Comparison of ENCODE assay signal across 1 cellular context in genomic region chr1:226870323-226871046, GRCh38.
TF ChIP-seq lines count a peak whose summit lies in the region.

TSS of gene PSEN2 (plus strand) at chr1:226870616. CDS start at chr1:226881908, 11,292 bp downstream.

TF ChIP-seq in HEK293, 187 proteins besides CTCF, POLR2A, EP300 and RAD21 (continued from another document and continues in another):
- TF ChIP-seq ZNF280D (tag by site-specific recombination; IDR thresholded peaks at IDR 0.05) = no peak
- TF ChIP-seq ZNF48 (tag by site-specific recombination; IDR thresholded peaks at IDR 0.05) = no peak
- peak; percentile 46 for TF ChIP-seq SP2 (tag by site-specific recombination; IDR thresholded peaks at IDR 0.05)
- 0 out of 2 replicates have a peak, but pooled peaks have one; percentile 41 for TF ChIP-seq BCL11B (tag by site-specific recombination; IDR thresholded peaks at IDR 0.05; ENCODE audit: low read depth)
- TF ChIP-seq GLIS2 (tag by site-specific recombination; IDR thresholded peaks at IDR 0.05) = peak; percentile 72
- TF ChIP-seq ZNF660 (tag by site-specific recombination; IDR thresholded peaks at IDR 0.05) = peak; percentile 59; the same call in 1 of the 2 replicates
- no peak for TF ChIP-seq HOXD13 (CRISPR knock-in tag; IDR thresholded peaks at IDR 0.05; ENCODE audit: borderline replicate concordance)
- TF ChIP-seq ZNF645 (tag by site-specific recombination; IDR thresholded peaks at IDR 0.05) = no peak
- TF ChIP-seq ZBTB11 (tag by site-specific recombination; conservative IDR thresholded peaks at IDR 0.05; ENCODE audit: low read depth) = no peak
- TF ChIP-seq ZNF561 (tag by site-specific recombination; IDR thresholded peaks at IDR 0.05; ENCODE audit: borderline replicate concordance) = peak; percentile 85; the same call in 1 of the 2 replicates
- no peak for TF ChIP-seq ZSCAN16 (tag by site-specific recombination; IDR thresholded peaks at IDR 0.05)
- TF ChIP-seq, protein P1, sequence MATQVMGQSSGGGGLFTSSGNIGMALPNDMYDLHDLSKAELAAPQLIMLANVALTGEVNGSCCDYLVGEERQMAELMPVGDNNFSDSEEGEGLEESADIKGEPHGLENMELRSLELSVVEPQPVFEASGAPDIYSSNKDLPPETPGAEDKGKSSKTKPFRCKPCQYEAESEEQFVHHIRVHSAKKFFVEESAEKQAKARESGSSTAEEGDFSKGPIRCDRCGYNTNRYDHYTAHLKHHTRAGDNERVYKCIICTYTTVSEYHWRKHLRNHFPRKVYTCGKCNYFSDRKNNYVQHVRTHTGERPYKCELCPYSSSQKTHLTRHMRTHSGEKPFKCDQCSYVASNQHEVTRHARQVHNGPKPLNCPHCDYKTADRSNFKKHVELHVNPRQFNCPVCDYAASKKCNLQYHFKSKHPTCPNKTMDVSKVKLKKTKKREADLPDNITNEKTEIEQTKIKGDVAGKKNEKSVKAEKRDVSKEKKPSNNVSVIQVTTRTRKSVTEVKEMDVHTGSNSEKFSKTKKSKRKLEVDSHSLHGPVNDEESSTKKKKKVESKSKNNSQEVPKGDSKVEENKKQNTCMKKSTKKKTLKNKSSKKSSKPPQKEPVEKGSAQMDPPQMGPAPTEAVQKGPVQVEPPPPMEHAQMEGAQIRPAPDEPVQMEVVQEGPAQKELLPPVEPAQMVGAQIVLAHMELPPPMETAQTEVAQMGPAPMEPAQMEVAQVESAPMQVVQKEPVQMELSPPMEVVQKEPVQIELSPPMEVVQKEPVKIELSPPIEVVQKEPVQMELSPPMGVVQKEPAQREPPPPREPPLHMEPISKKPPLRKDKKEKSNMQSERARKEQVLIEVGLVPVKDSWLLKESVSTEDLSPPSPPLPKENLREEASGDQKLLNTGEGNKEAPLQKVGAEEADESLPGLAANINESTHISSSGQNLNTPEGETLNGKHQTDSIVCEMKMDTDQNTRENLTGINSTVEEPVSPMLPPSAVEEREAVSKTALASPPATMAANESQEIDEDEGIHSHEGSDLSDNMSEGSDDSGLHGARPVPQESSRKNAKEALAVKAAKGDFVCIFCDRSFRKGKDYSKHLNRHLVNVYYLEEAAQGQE (tag by site-specific recombination; IDR thresholded peaks at IDR 0.05) = peak; percentile 26; the same call in 1 of the 2 replicates
- TF ChIP-seq ZBTB49 (tag by site-specific recombination; IDR thresholded peaks at IDR 0.05; ENCODE audit: low read depth) = no peak
- peak; percentile 65; the same call in 1 of the 2 replicates for TF ChIP-seq ZEB2 (tag by site-specific recombination; IDR thresholded peaks at IDR 0.05)
- TF ChIP-seq, protein P2, sequence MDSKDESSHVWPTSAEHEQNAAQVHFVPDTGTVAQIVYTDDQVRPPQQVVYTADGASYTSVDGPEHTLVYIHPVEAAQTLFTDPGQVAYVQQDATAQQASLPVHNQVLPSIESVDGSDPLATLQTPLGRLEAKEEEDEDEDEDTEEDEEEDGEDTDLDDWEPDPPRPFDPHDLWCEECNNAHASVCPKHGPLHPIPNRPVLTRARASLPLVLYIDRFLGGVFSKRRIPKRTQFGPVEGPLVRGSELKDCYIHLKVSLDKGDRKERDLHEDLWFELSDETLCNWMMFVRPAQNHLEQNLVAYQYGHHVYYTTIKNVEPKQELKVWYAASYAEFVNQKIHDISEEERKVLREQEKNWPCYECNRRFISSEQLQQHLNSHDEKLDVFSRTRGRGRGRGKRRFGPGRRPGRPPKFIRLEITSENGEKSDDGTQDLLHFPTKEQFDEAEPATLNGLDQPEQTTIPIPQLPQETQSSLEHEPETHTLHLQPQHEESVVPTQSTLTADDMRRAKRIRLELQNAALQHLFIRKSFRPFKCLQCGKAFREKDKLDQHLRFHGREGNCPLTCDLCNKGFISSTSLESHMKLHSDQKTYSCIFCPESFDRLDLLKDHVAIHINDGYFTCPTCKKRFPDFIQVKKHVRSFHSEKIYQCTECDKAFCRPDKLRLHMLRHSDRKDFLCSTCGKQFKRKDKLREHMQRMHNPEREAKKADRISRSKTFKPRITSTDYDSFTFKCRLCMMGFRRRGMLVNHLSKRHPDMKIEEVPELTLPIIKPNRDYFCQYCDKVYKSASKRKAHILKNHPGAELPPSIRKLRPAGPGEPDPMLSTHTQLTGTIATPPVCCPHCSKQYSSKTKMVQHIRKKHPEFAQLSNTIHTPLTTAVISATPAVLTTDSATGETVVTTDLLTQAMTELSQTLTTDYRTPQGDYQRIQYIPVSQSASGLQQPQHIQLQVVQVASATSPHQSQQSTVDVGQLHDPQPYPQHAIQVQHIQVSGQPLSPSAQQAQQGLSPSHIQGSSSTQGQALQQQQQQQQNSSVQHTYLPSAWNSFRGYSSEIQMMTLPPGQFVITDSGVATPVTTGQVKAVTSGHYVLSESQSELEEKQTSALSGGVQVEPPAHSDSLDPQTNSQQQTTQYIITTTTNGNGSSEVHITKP (tag by site-specific recombination; IDR thresholded peaks at IDR 0.05) = peak; percentile 93
- no peak for TF ChIP-seq ZNF146 (tag by site-specific recombination; IDR thresholded peaks at IDR 0.05)
- peak; percentile 90 for TF ChIP-seq ZFHX2 (tag by site-specific recombination; conservative IDR thresholded peaks at IDR 0.05)
- no peak; the same call in 1 of the 2 replicates for TF ChIP-seq ZBTB6 (tag by site-specific recombination; IDR thresholded peaks at IDR 0.05)
- TF ChIP-seq SP7 (tag by site-specific recombination; IDR thresholded peaks at IDR 0.05) = peak; percentile 41
- peak; percentile 54 for TF ChIP-seq ZNF596 (tag by site-specific recombination; IDR thresholded peaks at IDR 0.05)
- no peak for TF ChIP-seq ZNF560 (tag by site-specific recombination; IDR thresholded peaks at IDR 0.05; ENCODE audit: borderline replicate concordance)
- TF ChIP-seq MZF1 (tag by site-specific recombination; IDR thresholded peaks at IDR 0.05; ENCODE audit: borderline replicate concordance) = peak; percentile 30; the same call in 1 of the 2 replicates
- TF ChIP-seq, protein P3, sequence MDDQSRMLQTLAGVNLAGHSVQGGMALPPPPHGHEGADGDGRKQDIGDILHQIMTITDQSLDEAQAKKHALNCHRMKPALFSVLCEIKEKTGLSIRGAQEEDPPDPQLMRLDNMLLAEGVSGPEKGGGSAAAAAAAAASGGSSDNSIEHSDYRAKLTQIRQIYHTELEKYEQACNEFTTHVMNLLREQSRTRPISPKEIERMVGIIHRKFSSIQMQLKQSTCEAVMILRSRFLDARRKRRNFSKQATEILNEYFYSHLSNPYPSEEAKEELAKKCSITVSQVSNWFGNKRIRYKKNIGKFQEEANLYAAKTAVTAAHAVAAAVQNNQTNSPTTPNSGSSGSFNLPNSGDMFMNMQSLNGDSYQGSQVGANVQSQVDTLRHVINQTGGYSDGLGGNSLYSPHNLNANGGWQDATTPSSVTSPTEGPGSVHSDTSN (CRISPR knock-in tag; IDR thresholded peaks at IDR 0.05) = peak; percentile 72
- TF ChIP-seq ZNF324 (tag by site-specific recombination; IDR thresholded peaks at IDR 0.05) = 0 out of 2 replicates have a peak, but pooled peaks have one; percentile 10
- TF ChIP-seq HOXC10 (CRISPR knock-in tag; IDR thresholded peaks at IDR 0.05) = no peak
- no peak for TF ChIP-seq ZNF792 (tag by site-specific recombination; IDR thresholded peaks at IDR 0.05)
- TF ChIP-seq ZNF555 (tag by site-specific recombination; conservative IDR thresholded peaks at IDR 0.05) = no peak
- no peak for TF ChIP-seq ZNF169 (tag by site-specific recombination; IDR thresholded peaks at IDR 0.05)
- no peak for TF ChIP-seq ZNF184 (tag by site-specific recombination; IDR thresholded peaks at IDR 0.05)
- TF ChIP-seq YY2 (tag by site-specific recombination; IDR thresholded peaks at IDR 0.05) = no peak
- no peak for TF ChIP-seq ZNF157 (tag by site-specific recombination; IDR thresholded peaks at IDR 0.05)
- no peak for TF ChIP-seq ZFP3 (tag by site-specific recombination; IDR thresholded peaks at IDR 0.05; ENCODE audit: low read depth)
- no peak for TF ChIP-seq ZNF248 (tag by site-specific recombination; IDR thresholded peaks at IDR 0.05)
- TF ChIP-seq ZXDB (tag by site-specific recombination; IDR thresholded peaks at IDR 0.05) = peak; percentile 58
- no peak for TF ChIP-seq ZNF544 (tag by site-specific recombination; IDR thresholded peaks at IDR 0.05)
- TF ChIP-seq ZFP37 (tag by site-specific recombination; IDR thresholded peaks at IDR 0.05) = peak; percentile 77; the same call in 1 of the 2 replicates
- TF ChIP-seq ZNF626 (tag by site-specific recombination; IDR thresholded peaks at IDR 0.05) = peak; percentile 76; the same call in 1 of the 2 replicates
- TF ChIP-seq ZSCAN5A (tag by site-specific recombination; IDR thresholded peaks at IDR 0.05) = peak; percentile 57; the same call in 1 of the 2 replicates
